In the genomic region with DNA sequence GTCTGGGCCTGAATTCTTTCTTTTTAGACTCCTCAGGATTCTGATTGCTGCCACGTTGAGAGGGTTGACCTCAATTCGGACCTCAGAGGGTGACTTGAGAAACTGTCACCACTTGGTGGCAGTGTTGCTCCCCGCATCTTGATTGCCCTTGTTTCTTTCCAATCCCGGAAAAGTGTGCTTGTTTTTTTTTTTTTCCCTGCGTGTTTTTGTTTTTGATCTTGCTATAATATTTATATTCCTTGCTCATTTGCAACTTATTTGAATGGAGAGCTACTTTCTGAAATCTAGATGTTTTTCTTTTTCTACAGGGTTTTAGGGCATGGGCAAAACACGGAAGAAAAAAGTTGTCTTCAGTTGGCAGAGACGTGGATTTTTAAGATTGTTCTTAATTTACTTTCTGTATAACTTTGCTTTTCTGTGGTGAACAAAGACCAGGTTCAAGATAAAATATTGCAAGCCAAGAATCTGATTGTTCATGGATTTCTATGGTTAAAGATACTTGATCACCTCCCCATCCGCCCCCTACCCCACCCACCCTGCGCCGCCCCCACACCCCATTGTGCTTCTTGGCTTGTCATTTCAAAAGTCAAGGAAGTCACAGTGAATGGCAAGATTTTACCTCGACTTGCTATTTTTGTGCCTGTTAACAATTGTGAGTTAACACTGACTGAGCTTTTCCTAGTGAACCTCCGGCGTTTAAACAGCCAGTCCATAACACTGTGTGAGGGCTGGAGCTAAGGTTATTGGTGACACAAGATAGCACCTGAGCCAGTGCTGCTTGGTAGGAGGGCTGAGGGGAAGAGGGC, we compare ENCODE assay signal across 8 cellular contexts.
A peak's percentile ranks its signal among the peaks of the same experiment; 100 is the strongest.
DNase-seq lines count a peak whose midpoint lies in the region; ATAC-seq and FAIRE-seq lines count a peak whose summit lies in the region.

No MANE protein-coding gene starts in this region.

- DNase-seq in SIG-M5 treated with dmso at 0.1 percent for 504 hours (lab: John Stamatoyannopoulos, UW; ENCODE audit: unreplicated experiment) (peak; percentile 33), SIG-M5 (lab: John Stamatoyannopoulos, UW) (no peak), LoVo (ENCODE audit: low spot score) (peak; percentile 79), T follicular helper cell (ENCODE audit: low read depth) (peak; percentile 37), left cardiac atrium (peak; percentile 82), urothelium cell line (ENCODE audit: low spot score) (peak; percentile 80)
- DNase-seq in activated naive CD8-positive, alpha-beta T cell treated with anti-CD3 and anti-CD28 coated beads, Interleukin-2, amount 50 U/mL, for 24 hours, result peak; percentile 71

- no peaks in the 10 kb centered on the region for H3K9me3 Mint-ChIP-seq in activated naive CD8-positive, alpha-beta T cell treated with anti-CD3 and anti-CD28 coated beads, Interleukin-2, amount 50 U/mL, for 24 hours

- no peak overlapping the region for H3K9ac ChIP-seq in rectal smooth muscle tissue (ENCODE audit: low read length)

- no peaks in the 10 kb centered on the region for H3K27me3 Mint-ChIP-seq in activated naive CD8-positive, alpha-beta T cell treated with anti-CD3 and anti-CD28 coated beads, Interleukin-2, amount 50 U/mL, for 24 hours

- H3K36me3 ChIP-seq in rectal smooth muscle tissue (ENCODE audit: control insufficient read depth, insufficient read depth, low read length), result no peaks in the 10 kb centered on the region

- H3K4me1 Mint-ChIP-seq in activated naive CD8-positive, alpha-beta T cell treated with anti-CD3 and anti-CD28 coated beads, Interleukin-2, amount 50 U/mL, for 24 hours, result peaks cover 13% of the 10 kb centered on the region

- no peak for FAIRE-seq in urothelium cell line (lab: Jason Lieb, UNC)

- peak overlapping the region; percentile 1 for H3K27ac ChIP-seq in rectal smooth muscle tissue (ENCODE audit: low read depth, low read length)

- H3K4me3 Mint-ChIP-seq in activated naive CD8-positive, alpha-beta T cell treated with anti-CD3 and anti-CD28 coated beads, Interleukin-2, amount 50 U/mL, for 24 hours, result peak overlapping the region; percentile 63

- H3K4me3 ChIP-seq in rectal smooth muscle tissue (ENCODE audit: low read length), result peak overlapping the region; percentile 34

- peaks cover 18% of the 10 kb centered on the region for H3K36me3 Mint-ChIP-seq in activated naive CD8-positive, alpha-beta T cell treated with anti-CD3 and anti-CD28 coated beads, Interleukin-2, amount 50 U/mL, for 24 hours (ENCODE audit: low read depth)

- H3K27ac Mint-ChIP-seq in activated naive CD8-positive, alpha-beta T cell treated with anti-CD3 and anti-CD28 coated beads, Interleukin-2, amount 50 U/mL, for 24 hours, result peak overlapping the region; percentile 31

- H3K4me1 ChIP-seq in rectal smooth muscle tissue (ENCODE audit: control insufficient read depth, insufficient read depth, low read length), result peaks cover 23% of the 10 kb centered on the region

- intact Hi-C loops in left cardiac atrium (cut with DNase I), result loop anchor here in 1 of 2 donors (5.0 to 10.0 kb wide), 4 partner anchors 115 to 670 kb away; no protein-coding TSS in a partner anchor

- ATAC-seq in activated naive CD8-positive, alpha-beta T cell treated with anti-CD3 and anti-CD28 coated beads, Interleukin-2, amount 50 U/mL, for 24 hours, result peak; percentile 66
- ATAC-seq in left cardiac atrium, result peak; percentile 78

- no peaks in the 10 kb centered on the region for H3K27me3 ChIP-seq in rectal smooth muscle tissue (ENCODE audit: control insufficient read depth, insufficient read depth, low read length)
